ENCODE assay signal across 28 cellular contexts in the genomic region with DNA sequence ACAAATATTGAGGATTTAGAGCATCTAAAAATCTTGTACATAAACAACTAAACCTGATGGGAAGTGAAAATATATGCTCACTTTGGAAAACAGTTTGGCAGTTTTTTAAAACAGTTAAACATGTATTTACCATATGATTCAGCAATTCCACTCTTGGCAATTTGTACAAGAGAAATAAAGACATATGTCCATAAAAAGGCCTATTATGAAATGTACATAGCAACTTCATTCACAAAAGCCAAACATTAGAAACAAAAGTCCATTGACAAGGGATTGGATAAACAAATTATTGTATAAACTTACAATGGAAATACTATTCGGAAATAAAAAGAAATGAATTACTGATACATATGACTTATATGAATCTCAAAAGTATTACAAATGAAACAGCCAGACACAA.
"Had no signal": no experiment of that assay in that cellular context is flagged by ENCODE, and none has a peak within 500 bp of the region (broad histone marks: within the 10 kb centered on the region; RNA-seq: fewer than 3 reads in every experiment).

No MANE protein-coding gene starts in this region.

- H3K27me3 ChIP-seq: body of pancreas, left lung, stomach, testis, uterus had no signal

- H3K4me3 ChIP-seq: body of pancreas, left lung, lung, stomach, testis, uterus had no signal

- H3K9me3 ChIP-seq: body of pancreas, left lung, stomach, testis, uterus had no signal

- H3K27ac ChIP-seq: body of pancreas, left lung, stomach, testis, uterus, WERI-Rb-1 had no signal

- ATAC-seq: activated CD8-positive, alpha-beta memory T cell treated with anti-CD3 and anti-CD28 coated beads, Interleukin-2, amount 10 ng/mL, durations not matched to agents 7 days and 5 days; activated CD8-positive, alpha-beta T cell treated with anti-CD3 and anti-CD28 coated beads for 36 hours; activated naive CD8-positive, alpha-beta T cell treated with anti-CD3 and anti-CD28 coated beads, Interleukin-2, amount 50 U/mL, for 24 hours; body of pancreas; left lung; naive thymus-derived CD4-positive, alpha-beta T cell; sciatic nerve; stimulated activated memory B cell treated with anti-CD40 and anti-IgM and Interleukin-4, amounts not matched to agents 10 μg/mL and 1 μg/mL and 100 μg/mL, for 72 hours had no signal

- DNase-seq: activated CD4-positive, alpha-beta T cell treated with anti-CD3 and anti-CD28 coated beads, Interleukin-2, amount 10 ng/mL, durations not matched to agents 7 days and 5 days; activated CD4-positive, CD25-positive, alpha-beta regulatory T cell treated with anti-CD3 and anti-CD28 coated beads, Interleukin-2, amount 50 U/mL, for 72 hours; activated CD8-positive, alpha-beta memory T cell treated with anti-CD3 and anti-CD28 coated beads, Interleukin-2, amount 10 ng/mL, durations not matched to agents 7 days and 5 days; activated CD8-positive, alpha-beta T cell treated with anti-CD3 and anti-CD28 coated beads for 36 hours; activated gamma-delta T cell; activated naive CD4-positive, alpha-beta T cell treated with anti-CD3 and anti-CD28 coated beads, Interleukin-2, amount 50 U/mL, for 16 hours; activated naive CD8-positive, alpha-beta T cell treated with anti-CD3 and anti-CD28 coated beads, Interleukin-2, amount 50 U/mL, for 24 hours; activated T-cell treated with anti-CD3 and anti-CD28 coated beads for 4 hours; anterior cingulate cortex; body of pancreas; hippocampal formation; kidney glomerular epithelial cell; left lung; naive thymus-derived CD4-positive, alpha-beta T cell; occipital lobe; posterior cingulate gyrus; small intestine; stimulated activated CD4-positive, alpha-beta T cell treated with anti-CD3 and anti-CD28 coated beads, Interleukin-15, amount 100 ng/mL, for 24 hours; stomach; testis; trophoblast cell; uterus; WERI-Rb-1 had no signal

- FAIRE-seq: endometrium, small intestine, TTC549 had no signal

- H3K4me1 ChIP-seq: body of pancreas, left lung, stomach, testis, uterus had no signal
